Comparison of ENCODE assay signal across 17 cellular contexts in genomic region chr3:142656595-142656994, GRCh38.
"Had no signal": no experiment of that assay in that cellular context is flagged by ENCODE, and none has a peak within 500 bp of the region (broad histone marks: within the 10 kb centered on the region; RNA-seq: fewer than 3 reads in every experiment).

No MANE protein-coding gene starts in this region.

- DNase-seq: activated CD4-positive, alpha-beta memory T cell treated with anti-CD3 and anti-CD28 coated beads for 36 hours; activated CD4-positive, alpha-beta T cell treated with anti-CD3 and anti-CD28 coated beads for 36 hours; activated effector memory CD4-positive, alpha-beta T cell treated with Interleukin-2 at 50 U/mL for 16 hours; activated T-cell treated with anti-CD3 and anti-CD28 coated beads, Interleukin-2, amount 50 U/mL, for 4 hours; adrenal gland; dorsolateral prefrontal cortex; erythroblast; gastrocnemius medialis; heart right ventricle; midbrain; ovary; sigmoid colon; spleen; stimulated activated naive CD8-positive, alpha-beta T cell treated with anti-CD3 and anti-CD28 coated beads, Interleukin-15, amount 100 ng/mL, for 72 hours; T-helper 9 cell; testis; WERI-Rb-1 had no signal
